1 cellular context compared by ENCODE assay signal in genomic region chr20:49705358-49705757, GRCh38.
A peak's percentile ranks its signal among the peaks of the same experiment; 100 is the strongest.
TF ChIP-seq lines count a peak whose summit lies in the region.

No MANE protein-coding gene starts in this region.

TF ChIP-seq in GM12878, 131 proteins besides CTCF, POLR2A, EP300 and RAD21 (continued from another document and continues in another):
- TF ChIP-seq CUX1 (IDR thresholded peaks at IDR 0.05; ENCODE audit: insufficient replicate concordance, low read depth, low read length) (no peak), TCF7 (IDR thresholded peaks at IDR 0.05; ENCODE audit: borderline replicate concordance) (peak; percentile 30; the same call in 1 of the 2 replicates), TCF12 (IDR thresholded peaks at IDR 0.05; ENCODE audit: low read depth, low read length) (0 out of 2 replicates have a peak, but pooled peaks have one; percentile 22), PBX3 (IDR thresholded peaks at IDR 0.05; ENCODE audit: insufficient replicate concordance, low read depth, low read length) (no peak), NFIC (IDR thresholded peaks at IDR 0.05; ENCODE audit: low read depth, low read length) (0 out of 2 replicates have a peak, but pooled peaks have one; percentile 37), WRNIP1 (IDR thresholded peaks at IDR 0.05; ENCODE audit: borderline replicate concordance, low read depth, low read length) (no peak), ZBED1 (IDR thresholded peaks at IDR 0.05; ENCODE audit: borderline replicate concordance) (no peak), ATF7 (IDR thresholded peaks at IDR 0.05; ENCODE audit: low read depth) (peak; percentile 40; the same call in 1 of the 2 replicates), SRF (IDR thresholded peaks at IDR 0.05; ENCODE audit: low read depth in 2 of 2, low read length in 2 of 2) (no peak), ZNF24 (IDR thresholded peaks at IDR 0.05) (peak; percentile 61; the same call in 1 of the 2 replicates), ZBTB4 (CRISPR knock-in tag; IDR thresholded peaks at IDR 0.05) (no peak), RUNX3 (IDR thresholded peaks at IDR 0.05; ENCODE audit: low read length) (peak; percentile 93), MEF2B (IDR thresholded peaks at IDR 0.05; ENCODE audit: partially characterized antibody, poor library complexity, severe bottlenecking) (peak; percentile 67), ZSCAN29 (IDR thresholded peaks at IDR 0.05) (no peak), CEBPZ (IDR thresholded peaks at IDR 0.05; ENCODE audit: low read depth, low read length) (no peak), EED (IDR thresholded peaks at IDR 0.05; ENCODE audit: low read depth) (peak; percentile 57; the same call in 1 of the 2 replicates), EZH2 (IDR thresholded peaks at IDR 0.05; ENCODE audit: borderline replicate concordance, control insufficient read depth, low read depth, low read length) (no peak), BCL3 (IDR thresholded peaks at IDR 0.05; ENCODE audit: borderline replicate concordance, insufficient read depth, low read depth, low read length, poor library complexity, severe bottlenecking) (peak; percentile 68), JUND (IDR thresholded peaks at IDR 0.05; ENCODE audit: low read depth, low read length) (no peak), IRF4 (IDR thresholded peaks at IDR 0.05; ENCODE audit: low read depth, low read length) (peak; percentile 53; the same call in 1 of the 2 replicates), PAX8 (IDR thresholded peaks at IDR 0.05) (no peak), RELB (IDR thresholded peaks at IDR 0.05; ENCODE audit: low read depth) (peak; percentile 6; the same call in 1 of the 2 replicates), IKZF2 (IDR thresholded peaks at IDR 0.05) (peak in 1 of 2 experiments; percentile 61; a peak in 2 of 4 replicates), ZNF687 (IDR thresholded peaks at IDR 0.05) (peak; percentile 30; the same call in 1 of the 2 replicates), TARDBP (IDR thresholded peaks at IDR 0.05; ENCODE audit: borderline replicate concordance) (no peak), ZNF622 (IDR thresholded peaks at IDR 0.05) (no peak), POU2F2 (IDR thresholded peaks at IDR 0.05; ENCODE audit: borderline replicate concordance, low read depth, low read length) (peak; percentile 43; the same call in 1 of the 3 replicates), CHD4 (IDR thresholded peaks at IDR 0.05) (no peak), RAD51 (IDR thresholded peaks at IDR 0.05) (0 out of 2 replicates have a peak, but pooled peaks have one; percentile 9), MEF2A (IDR thresholded peaks at IDR 0.05; ENCODE audit: insufficient read depth, low read depth, low read length) (0 out of 2 replicates have a peak, but pooled peaks have one; percentile 33), TBL1XR1 (IDR thresholded peaks at IDR 0.05; ENCODE audit: low read depth, low read length) (0 out of 2 replicates have a peak, but pooled peaks have one; percentile 11), POLR2AphosphoS5 (IDR thresholded peaks at IDR 0.05; ENCODE audit: low read length) (peak; percentile 62; the same call in 1 of the 2 replicates), ATF3 (IDR thresholded peaks at IDR 0.05; ENCODE audit: borderline replicate concordance, extremely low read depth, low read depth, low read length) (no peak), CREM (IDR thresholded peaks at IDR 0.05; ENCODE audit: low read depth) (peak; percentile 45), ZNF384 (IDR thresholded peaks at IDR 0.05; ENCODE audit: borderline replicate concordance, low read depth, low read length) (peak; percentile 13; the same call in 1 of the 2 replicates), ETV6 (conservative IDR thresholded peaks at IDR 0.05 in 1 of 2, IDR thresholded peaks at IDR 0.05 in 1 of 2; ENCODE audit: borderline replicate concordance in 1 of 2, low read depth in 1 of 2) (peak in 1 of 2 experiments; percentile 23; a peak in 1 of 4 replicates), SUPT20H (IDR thresholded peaks at IDR 0.05; ENCODE audit: borderline replicate concordance, control insufficient read depth, low read depth, low read length) (no peak)
